Comparison of ENCODE assay signal across 19 cellular contexts in genomic region chr1:147851149-147851548, GRCh38. TPM values are rescaled to one million over a fixed set of nuclear protein-coding genes. Genes with fewer than 3 reads are reported as not detected.
DNase-seq lines count a peak whose midpoint lies in the region; ATAC-seq and TF ChIP-seq lines count a peak whose summit lies in the region.
"Had no signal": no experiment of that assay in that cellular context is flagged by ENCODE, and none has a peak within 500 bp of the region (broad histone marks: within the 10 kb centered on the region; RNA-seq: fewer than 3 reads in every experiment).

No MANE protein-coding gene starts in this region.

- POLR2A ChIA-PET in Panc1 (lab: Charles Lee): no interaction called here

- H3K36me3 ChIP-seq in Panc1 (ENCODE audit: control insufficient read depth, insufficient read depth, low read length) (no peaks in the 10 kb centered on the region), mucosa of descending colon (ENCODE audit: low read depth) (no peaks in the 10 kb centered on the region), colonic mucosa (no peaks in the 10 kb centered on the region)
- H3K36me3 ChIP-seq: tibial artery had no signal

- CTCF ChIA-PET in Panc1 (lab: Charles Lee): no interaction called here

- H3K9me3 ChIP-seq in Panc1 (ENCODE audit: control insufficient read depth, insufficient read depth, low read depth, low read length) (no peaks in the 10 kb centered on the region), mucosa of descending colon (no peaks in the 10 kb centered on the region), colonic mucosa (no peaks in the 10 kb centered on the region)
- H3K9me3 ChIP-seq: tibial artery had no signal

- no peak overlapping the region for H3K27ac ChIP-seq in Panc1 (ENCODE audit: low read length)
- H3K27ac ChIP-seq in colonic mucosa: no peak overlapping the region
- H3K27ac ChIP-seq: KMS-11, tibial artery had no signal

- no peak overlapping the region for H3K9ac ChIP-seq in colonic mucosa (ENCODE audit: low read depth in 2 of 2, low read length in 2 of 2)
- H3K9ac ChIP-seq: KMS-11 had no signal

- BruUV-seq in Panc1 (replicated peaks; lab: Mats Ljungman, UMichigan): no TSS peak

- in situ Hi-C loops in Panc1 (cut with HindIII; ENCODE audit: low pct_unique_long_range_greater_than_20kb, low sequenced_read_pairs): no loop called here

- TF ChIP-seq CTCF in Panc1 (IDR thresholded peaks at IDR 0.05) (no peak), epithelial cell of esophagus (IDR thresholded peaks at IDR 0.05; ENCODE audit: insufficient read depth, low read depth, low read length, missing control alignments) (no peak), mucosa of descending colon (IDR thresholded peaks at IDR 0.05) (no peak), colonic mucosa (IDR thresholded peaks at IDR 0.05) (no peak)

- no peaks in the 10 kb centered on the region for H3K27me3 ChIP-seq in Panc1 (ENCODE audit: control insufficient read depth, insufficient read depth, low read length)
- H3K27me3 ChIP-seq in colonic mucosa: no peaks in the 10 kb centered on the region
- H3K27me3 ChIP-seq: tibial artery had no signal

- no peaks in the 10 kb centered on the region for H3K4me1 ChIP-seq in Panc1 (ENCODE audit: control insufficient read depth, insufficient read depth, low read length)
- no peaks in the 10 kb centered on the region for H3K4me1 ChIP-seq in mucosa of descending colon (ENCODE audit: low read depth)
- H3K4me1 ChIP-seq in colonic mucosa: no peaks in the 10 kb centered on the region
- H3K4me1 ChIP-seq: tibial artery had no signal

- H3K4me3 ChIP-seq in Panc1 (ENCODE audit: low read depth in 2 of 2, low read length in 2 of 2) (no peak overlapping the region), epithelial cell of esophagus (ENCODE audit: low read length) (no peak overlapping the region), mucosa of descending colon (no peak overlapping the region), colonic mucosa (no peak overlapping the region)
- H3K4me3 ChIP-seq: tibial artery had no signal

- DNase-seq in HCEC 1CT (peak; percentile 62), Panc1 (ENCODE audit: low read depth, low spot score) (peak; percentile 10), epithelial cell of esophagus (ENCODE audit: low read depth) (peak; percentile 63), mucosa of descending colon (no peak), pons (ENCODE audit: low spot score) (no peak), NCI-H1417 (lab: John Stamatoyannopoulos, UW) (no peak), colonic mucosa (no peak)
- DNase-seq in stimulated activated CD4-positive, alpha-beta T cell treated with anti-CD3 and anti-CD28 coated beads, Interleukin-4, amount 100 ng/mL, for 4 hours: no peak
- DNase-seq: activated CD4-positive, alpha-beta T cell treated with anti-CD3 and anti-CD28 coated beads, Interleukin-2, amount 10 ng/mL, durations not matched to agents 24 days and 14 days; activated CD8-positive, alpha-beta memory T cell treated with anti-CD3 and anti-CD28 coated beads, Interleukin-2, amount 50 U/mL, for 48 hours; activated naive CD4-positive, alpha-beta T cell treated with Interleukin-2 at 50 U/mL for 16 hours; aorta; DMS 273 treated with DMSO at 0.1 percent for 48 hours; hypothalamus; NCI-H1417 treated with DMSO at 0.1 percent for 48 hours; tibial artery had no signal

- intact Hi-C loops in Panc1 (cut with micrococcal nuclease; ENCODE audit: unreplicated experiment): no loop called here
- intact Hi-C loops in mucosa of descending colon (cut with DNase I, micrococcal nuclease): no loop called here
- intact Hi-C loops in colonic mucosa (cut with DNase I): no loop called here

- no peak for ATAC-seq in Panc1
- ATAC-seq in mucosa of descending colon: peak; percentile 84

RNA-seq across cellular contexts. Expression of gene GJA8, which starts 51.4 kb away (rescaled TPM):
- total RNA-seq in Panc1 (2021; ENCODE audit: unreplicated experiment) (not detected), mucosa of descending colon (not detected), colonic mucosa (not detected)
- not detected for polyA plus RNA-seq in Panc1 (2012; ENCODE audit: insufficient read length)
- total RNA-seq: activated CD4-positive, alpha-beta T cell treated with anti-CD3 and anti-CD28 coated beads, Interleukin-2, amount 10 ng/mL, durations not matched to agents 24 days and 14 days; aorta; osteocyte; skeletal muscle tissue had no signal
- polyA plus RNA-seq: aorta had no signal

Comparison
In these comparisons a context has a peak if more than half of its experiments do, and no peak if none do; other contexts are left out.
1. DNase-seq: peak in HCEC 1CT (single experiment), Panc1 (single experiment) and epithelial cell of esophagus (single experiment); none in mucosa of descending colon (0 of 3), stimulated activated CD4-positive, alpha-beta T cell treated with anti-CD3 and anti-CD28 coated beads, Interleukin-4, amount 100 ng/mL, for 4 hours (0 of 2), pons (single experiment), NCI-H1417 (0 of 3) and colonic mucosa (single experiment).